Comparison of ENCODE assay signal across 1 cellular context in genomic region chr6:7454696-7455095, GRCh38.
TF ChIP-seq lines count a peak whose summit lies in the region.

No MANE protein-coding gene starts in this region.

TF ChIP-seq in WTC11, 78 proteins besides CTCF, POLR2A, EP300 and RAD21 (continued from another document):
- no peak for TF ChIP-seq ZNF532 (CRISPR knock-in tag; IDR thresholded peaks at IDR 0.05; ENCODE audit: borderline replicate concordance)
- TF ChIP-seq FOXP4 (CRISPR knock-in tag; IDR thresholded peaks at IDR 0.05): no peak
- no peak for TF ChIP-seq FOXP1 (CRISPR knock-in tag; IDR thresholded peaks at IDR 0.05; ENCODE audit: borderline replicate concordance)
- no peak for TF ChIP-seq MXD4 (CRISPR knock-in tag; IDR thresholded peaks at IDR 0.05; ENCODE audit: borderline replicate concordance)
- no peak for TF ChIP-seq SMAD4 (CRISPR knock-in tag; IDR thresholded peaks at IDR 0.05)
- TF ChIP-seq AFF4 (CRISPR knock-in tag; IDR thresholded peaks at IDR 0.05; ENCODE audit: borderline replicate concordance): no peak
- TF ChIP-seq HMGXB4 (CRISPR knock-in tag; IDR thresholded peaks at IDR 0.05): no peak
- no peak for TF ChIP-seq E2F5 (CRISPR knock-in tag; IDR thresholded peaks at IDR 0.05)
- TF ChIP-seq ATF2 (CRISPR knock-in tag; IDR thresholded peaks at IDR 0.05; ENCODE audit: borderline replicate concordance, low read depth): no peak
- no peak for TF ChIP-seq AR (CRISPR knock-in tag; IDR thresholded peaks at IDR 0.05)
